1 cellular context compared by ENCODE assay signal in the genomic region with DNA sequence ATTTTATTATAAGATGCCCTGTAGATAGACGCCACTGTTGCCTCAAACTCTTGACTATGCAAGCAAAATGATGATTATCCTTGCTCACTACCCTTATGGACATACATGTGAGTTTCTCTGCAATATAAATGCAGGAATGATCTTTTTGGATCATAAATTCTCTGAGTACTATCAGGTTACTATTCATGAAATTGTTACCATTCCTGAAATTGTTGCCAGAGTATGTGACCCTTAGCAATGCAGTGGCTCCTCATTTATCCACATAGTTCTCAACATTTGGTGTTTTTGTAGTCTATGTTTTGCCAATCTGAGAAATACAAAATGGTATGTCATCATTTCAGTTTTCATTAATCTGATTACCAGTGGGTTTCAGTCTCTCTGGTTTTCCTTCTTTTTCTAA.
TF ChIP-seq lines count a peak whose summit lies in the region.

No MANE protein-coding gene starts in this region.

TF ChIP-seq in GM23338, 12 proteins besides CTCF, POLR2A, EP300 and RAD21 (continued from another document):
- TF ChIP-seq, protein P1, sequence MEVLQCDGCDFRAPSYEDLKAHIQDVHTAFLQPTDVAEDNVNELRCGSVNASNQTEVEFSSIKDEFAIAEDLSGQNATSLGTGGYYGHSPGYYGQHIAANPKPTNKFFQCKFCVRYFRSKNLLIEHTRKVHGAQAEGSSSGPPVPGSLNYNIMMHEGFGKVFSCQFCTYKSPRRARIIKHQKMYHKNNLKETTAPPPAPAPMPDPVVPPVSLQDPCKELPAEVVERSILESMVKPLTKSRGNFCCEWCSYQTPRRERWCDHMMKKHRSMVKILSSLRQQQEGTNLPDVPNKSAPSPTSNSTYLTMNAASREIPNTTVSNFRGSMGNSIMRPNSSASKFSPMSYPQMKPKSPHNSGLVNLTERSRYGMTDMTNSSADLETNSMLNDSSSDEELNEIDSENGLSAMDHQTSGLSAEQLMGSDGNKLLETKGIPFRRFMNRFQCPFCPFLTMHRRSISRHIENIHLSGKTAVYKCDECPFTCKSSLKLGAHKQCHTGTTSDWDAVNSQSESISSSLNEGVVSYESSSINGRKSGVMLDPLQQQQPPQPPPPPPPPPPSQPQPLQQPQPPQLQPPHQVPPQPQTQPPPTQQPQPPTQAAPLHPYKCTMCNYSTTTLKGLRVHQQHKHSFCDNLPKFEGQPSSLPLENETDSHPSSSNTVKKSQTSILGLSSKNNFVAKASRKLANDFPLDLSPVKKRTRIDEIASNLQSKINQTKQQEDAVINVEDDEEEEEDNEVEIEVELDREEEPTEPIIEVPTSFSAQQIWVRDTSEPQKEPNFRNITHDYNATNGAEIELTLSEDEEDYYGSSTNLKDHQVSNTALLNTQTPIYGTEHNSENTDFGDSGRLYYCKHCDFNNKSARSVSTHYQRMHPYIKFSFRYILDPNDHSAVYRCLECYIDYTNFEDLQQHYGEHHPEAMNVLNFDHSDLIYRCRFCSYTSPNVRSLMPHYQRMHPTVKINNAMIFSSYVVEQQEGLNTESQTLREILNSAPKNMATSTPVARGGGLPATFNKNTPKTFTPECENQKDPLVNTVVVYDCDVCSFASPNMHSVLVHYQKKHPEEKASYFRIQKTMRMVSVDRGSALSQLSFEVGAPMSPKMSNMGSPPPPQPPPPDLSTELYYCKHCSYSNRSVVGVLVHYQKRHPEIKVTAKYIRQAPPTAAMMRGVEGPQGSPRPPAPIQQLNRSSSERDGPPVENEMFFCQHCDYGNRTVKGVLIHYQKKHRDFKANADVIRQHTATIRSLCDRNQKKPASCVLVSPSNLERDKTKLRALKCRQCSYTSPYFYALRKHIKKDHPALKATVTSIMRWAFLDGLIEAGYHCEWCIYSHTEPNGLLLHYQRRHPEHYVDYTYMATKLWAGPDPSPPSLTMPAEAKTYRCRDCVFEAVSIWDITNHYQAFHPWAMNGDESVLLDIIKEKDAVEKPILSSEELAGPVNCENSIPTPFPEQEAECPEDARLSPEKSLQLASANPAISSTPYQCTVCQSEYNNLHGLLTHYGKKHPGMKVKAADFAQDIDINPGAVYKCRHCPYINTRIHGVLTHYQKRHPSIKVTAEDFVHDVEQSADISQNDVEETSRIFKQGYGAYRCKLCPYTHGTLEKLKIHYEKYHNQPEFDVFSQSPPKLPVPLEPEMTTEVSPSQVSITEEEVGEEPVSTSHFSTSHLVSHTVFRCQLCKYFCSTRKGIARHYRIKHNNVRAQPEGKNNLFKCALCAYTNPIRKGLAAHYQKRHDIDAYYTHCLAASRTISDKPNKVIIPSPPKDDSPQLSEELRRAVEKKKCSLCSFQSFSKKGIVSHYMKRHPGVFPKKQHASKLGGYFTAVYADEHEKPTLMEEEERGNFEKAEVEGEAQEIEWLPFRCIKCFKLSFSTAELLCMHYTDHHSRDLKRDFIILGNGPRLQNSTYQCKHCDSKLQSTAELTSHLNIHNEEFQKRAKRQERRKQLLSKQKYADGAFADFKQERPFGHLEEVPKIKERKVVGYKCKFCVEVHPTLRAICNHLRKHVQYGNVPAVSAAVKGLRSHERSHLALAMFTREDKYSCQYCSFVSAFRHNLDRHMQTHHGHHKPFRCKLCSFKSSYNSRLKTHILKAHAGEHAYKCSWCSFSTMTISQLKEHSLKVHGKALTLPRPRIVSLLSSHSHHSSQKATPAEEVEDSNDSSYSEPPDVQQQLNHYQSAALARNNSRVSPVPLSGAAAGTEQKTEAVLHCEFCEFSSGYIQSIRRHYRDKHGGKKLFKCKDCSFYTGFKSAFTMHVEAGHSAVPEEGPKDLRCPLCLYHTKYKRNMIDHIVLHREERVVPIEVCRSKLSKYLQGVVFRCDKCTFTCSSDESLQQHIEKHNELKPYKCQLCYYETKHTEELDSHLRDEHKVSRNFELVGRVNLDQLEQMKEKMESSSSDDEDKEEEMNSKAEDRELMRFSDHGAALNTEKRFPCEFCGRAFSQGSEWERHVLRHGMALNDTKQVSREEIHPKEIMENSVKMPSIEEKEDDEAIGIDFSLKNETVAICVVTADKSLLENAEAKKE (CRISPR knock-in tag; IDR thresholded peaks at IDR 0.05) = no peak
- TF ChIP-seq ZNF331 (CRISPR knock-in tag; IDR thresholded peaks at IDR 0.05; ENCODE audit: low read depth) = no peak
- TF ChIP-seq POLR2AphosphoS5 (IDR thresholded peaks at IDR 0.05; ENCODE audit: low read depth) = no peak
- TF ChIP-seq ZNF114 (CRISPR knock-in tag; IDR thresholded peaks at IDR 0.05) = no peak
TF ChIP-seq in GM23338: peak in this region for 0.
